ENCODE assay signal across 9 cellular contexts in genomic region chr13:111177803-111178389, GRCh38.
DNase-seq lines count a peak whose midpoint lies in the region; ATAC-seq and TF ChIP-seq lines count a peak whose summit lies in the region.
"Had no signal": no experiment of that assay in that cellular context is flagged by ENCODE, and none has a peak within 500 bp of the region (broad histone marks: within the 10 kb centered on the region; RNA-seq: fewer than 3 reads in every experiment).

No MANE protein-coding gene starts in this region.

- DNase-seq in GM23248 (peak; percentile 45), right atrium auricular region (ENCODE audit: low spot score) (no peak), NCI-H2029 treated with DMSO at 0.1 percent for 48 hours (lab: John Stamatoyannopoulos, UW) (no peak), HT-29 (ENCODE audit: low spot score) (no peak)
- DNase-seq in activated CD8-positive, alpha-beta memory T cell treated with anti-CD3 and anti-CD28 coated beads for 24 hours, result no peak
- DNase-seq: NCI-H526 treated with DMSO at 0.1 percent for 48 hours had no signal

- H3K27me3 ChIP-seq in GM23248 (replicated peaks; ENCODE audit: insufficient read depth), result no peaks in the 10 kb centered on the region
- H3K27me3 ChIP-seq in right atrium auricular region, result no peaks in the 10 kb centered on the region

- TF ChIP-seq CTCF in right atrium auricular region (IDR thresholded peaks at IDR 0.05), result no peak

- no peak overlapping the region for H2AFZ ChIP-seq in GM23248

- no peaks in the 10 kb centered on the region for H3F3A ChIP-seq in GM23248 (ENCODE audit: insufficient read depth)

- H3K4me2 ChIP-seq in GM23248 (ENCODE audit: unreplicated experiment), result no peak overlapping the region

- H3K27ac ChIP-seq in GM23248, result peak overlapping the region; percentile 33
- peak overlapping the region; percentile 89 for H3K27ac ChIP-seq in angular gyrus (ENCODE audit: low read depth, low read length)
- H3K27ac ChIP-seq in right atrium auricular region, result peak overlapping the region; percentile 77 to 81
- peak overlapping the region in 18 of 21 experiments; percentile 17 to 82 (median 59) for H3K27ac ChIP-seq in skin epidermis

- ATAC-seq in GM18519 (IDR thresholded peaks at IDR 0.05; ENCODE audit: low FRiP score, unreplicated experiment), result no peak

- H3K4me3 ChIP-seq in GM23248 (no peak overlapping the region), right atrium auricular region (no peak overlapping the region), skin epidermis (no peak overlapping the region)

- peaks cover 100% of the 10 kb centered on the region for H3K79me2 ChIP-seq in GM23248 (ENCODE audit: insufficient read depth)

- WGBS in GM23248 (ENCODE audit: low coverage in 1 of 2, low lambda C conversion rate in 2 of 2, missing lambda C conversion rate in 2 of 2), 2 experiments, result 82 to 88% methylated on average over 6 of the region's 6 CpGs

- H3K4me1 ChIP-seq in GM23248 (ENCODE audit: insufficient read depth), result no peaks in the 10 kb centered on the region
- peaks cover 0 to 41% of the 10 kb centered on the region in 2 donors for H3K4me1 ChIP-seq in right atrium auricular region

- no peaks in the 10 kb centered on the region for H3K36me3 ChIP-seq in GM23248 (ENCODE audit: low read depth)
- H3K36me3 ChIP-seq in right atrium auricular region, result no peaks in the 10 kb centered on the region

- H3K9me3 ChIP-seq in GM23248 (ENCODE audit: low read depth) (no peaks in the 10 kb centered on the region), right atrium auricular region (no peaks in the 10 kb centered on the region)

- in situ Hi-C loops in GM23248 (cut with MboI), result no loop called here

- H3K9me2 ChIP-seq in GM23248 (ENCODE audit: insufficient read depth), result no peaks in the 10 kb centered on the region

- H3K9ac ChIP-seq in GM23248, result no peak overlapping the region; the same call in 1 of the 2 replicates

- H4K20me1 ChIP-seq in GM23248 (ENCODE audit: insufficient read depth), result peaks cover 18% of the 10 kb centered on the region

Comparison
In these comparisons a context has a peak if more than half of its experiments do, and no peak if none do; other contexts are left out.
1. H3K27ac ChIP-seq: peak in every context shown above with its lines; median percentile 89 in angular gyrus; 79 in right atrium auricular region; 59 in skin epidermis; 33 in GM23248.